ENCODE assay signal across 1 cellular context in genomic region chr6:170306324-170307079, GRCh38.
A peak's percentile ranks its signal among the peaks of the same experiment; 100 is the strongest.
TF ChIP-seq lines count a peak whose summit lies in the region.

Gene FAM120B (plus strand): TSS chr6:170306758. CDS start chr6:170317391, 10,633 bp downstream.

TF ChIP-seq in K562, 482 proteins besides CTCF, POLR2A, EP300 and RAD21 (continued from another document):
- no peak for TF ChIP-seq CEBPZ (IDR thresholded peaks at IDR 0.05; ENCODE audit: borderline replicate concordance, low read depth, low read length)
- peak; percentile 56; the same call in 1 of the 2 replicates for TF ChIP-seq ZNF133 (CRISPR knock-in tag; IDR thresholded peaks at IDR 0.05)
- TF ChIP-seq ZNF584 (CRISPR knock-in tag; IDR thresholded peaks at IDR 0.05; ENCODE audit: low read depth): no peak
- peak; percentile 71; the same call in 1 of the 2 replicates for TF ChIP-seq EHMT2 (IDR thresholded peaks at IDR 0.05)
- no peak; the same call in 1 of the 2 replicates for TF ChIP-seq ZNF232 (CRISPR knock-in tag; IDR thresholded peaks at IDR 0.05)
- TF ChIP-seq CEBPB (tag; IDR thresholded peaks at IDR 0.05): no peak
- peak; percentile 99 for TF ChIP-seq PHF20 (IDR thresholded peaks at IDR 0.05; ENCODE audit: partially characterized antibody)
- TF ChIP-seq YY1 (IDR thresholded peaks at IDR 0.05; ENCODE audit: borderline replicate concordance in 1 of 3, control insufficient read depth in 1 of 3, extremely low read depth in 1 of 3, insufficient read depth in 3 of 3, insufficient read length in 1 of 3, insufficient replicate concordance in 2 of 3, low read depth in 1 of 3, low read length in 2 of 3): peak in 1 of 3 experiments; percentile 46
- TF ChIP-seq ARID4B (CRISPR knock-in tag; IDR thresholded peaks at IDR 0.05): peak; percentile 84
- TF ChIP-seq CREB3L1 (IDR thresholded peaks at IDR 0.05; ENCODE audit: borderline replicate concordance, low read depth): peak; percentile 82
- TF ChIP-seq FOXP4 (CRISPR knock-in tag; IDR thresholded peaks at IDR 0.05; ENCODE audit: borderline replicate concordance): peak; percentile 42; the same call in 1 of the 2 replicates
- TF ChIP-seq ZBTB1 (CRISPR knock-in tag; IDR thresholded peaks at IDR 0.05; ENCODE audit: borderline replicate concordance, low read depth): peak; percentile 89; the same call in 1 of the 2 replicates
- TF ChIP-seq ELF1 (tag; IDR thresholded peaks at IDR 0.05): peak; percentile 96
- TF ChIP-seq ZNF644 (tag; IDR thresholded peaks at IDR 0.05; ENCODE audit: low read depth): no peak
- TF ChIP-seq NELFE (IDR thresholded peaks at IDR 0.05; ENCODE audit: insufficient read depth, insufficient read length): no peak
- peak; percentile 96 for TF ChIP-seq ZBTB40 (IDR thresholded peaks at IDR 0.05)
- TF ChIP-seq ZBTB40 (CRISPR knock-in tag; IDR thresholded peaks at IDR 0.05): no peak; the same call in 1 of the 2 replicates
- TF ChIP-seq POLR2AphosphoS5 (IDR thresholded peaks at IDR 0.05; ENCODE audit: control insufficient read depth, insufficient read depth, low read depth, low read length): peak; percentile 93
- TF ChIP-seq SAP30 (IDR thresholded peaks at IDR 0.05; ENCODE audit: borderline replicate concordance, insufficient read depth, low read depth, low read length, poor library complexity, severe bottlenecking): peak; percentile 93
- TF ChIP-seq CBX1 (IDR thresholded peaks at IDR 0.05; ENCODE audit: low read depth): peak; percentile 86; the same call in 1 of the 2 replicates
- TF ChIP-seq RBM17 (IDR thresholded peaks at IDR 0.05; ENCODE audit: borderline replicate concordance, low read depth, low read length): no peak
- peak; percentile 55; the same call in 1 of the 2 replicates for TF ChIP-seq TOE1 (IDR thresholded peaks at IDR 0.05; ENCODE audit: borderline replicate concordance)
- TF ChIP-seq TOE1 (CRISPR knock-in tag; IDR thresholded peaks at IDR 0.05; ENCODE audit: borderline replicate concordance, low read depth): peak; percentile 92
- TF ChIP-seq WHSC1 (IDR thresholded peaks at IDR 0.05; ENCODE audit: low read length): no peak
